2 cellular contexts compared by ENCODE assay signal in the genomic region with DNA sequence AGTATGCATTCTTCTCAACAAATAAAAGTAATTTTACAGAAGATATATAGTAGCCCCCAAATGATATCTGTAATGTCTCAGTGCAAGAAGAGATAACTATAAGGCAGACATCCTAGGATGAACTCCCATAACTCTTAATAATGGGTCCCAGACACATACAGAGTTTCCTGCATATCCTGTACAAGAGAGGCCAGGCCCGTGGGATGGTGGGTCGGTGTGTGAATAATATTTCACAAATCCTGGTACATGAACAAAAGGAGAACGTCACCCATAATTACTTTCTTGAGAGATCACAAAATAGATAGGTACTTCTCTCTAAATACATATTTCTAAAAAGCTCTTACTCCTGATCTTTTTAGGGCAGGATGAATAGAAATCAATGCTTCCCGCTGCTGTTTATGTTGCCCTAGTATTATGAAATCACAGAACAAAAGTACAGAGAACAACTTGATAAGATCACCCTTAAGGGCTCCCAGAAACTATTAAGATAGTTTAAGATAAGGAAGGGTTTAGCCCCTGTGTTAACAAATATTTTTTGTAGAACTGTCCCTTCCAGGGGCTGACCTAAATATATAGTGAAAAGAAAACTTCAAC.
TF ChIP-seq lines count a peak whose summit lies in the region.

No MANE protein-coding gene starts in this region.

TF ChIP-seq in neural cell, 6 proteins besides CTCF, POLR2A, EP300 and RAD21:
- TF ChIP-seq SMC3 (conservative IDR thresholded peaks at IDR 0.05; ENCODE audit: poor library complexity) (no peak), TAF1 (IDR thresholded peaks at IDR 0.05; ENCODE audit: low read depth) (no peak), EZH2 (IDR thresholded peaks at IDR 0.05; ENCODE audit: borderline replicate concordance, insufficient read depth, low read length, poor library complexity, severe bottlenecking) (no peak), POLR2AphosphoS5 (IDR thresholded peaks at IDR 0.05) (no peak), MXI1 (conservative IDR thresholded peaks at IDR 0.05; ENCODE audit: poor library complexity, severe bottlenecking) (no peak)
- TF ChIP-seq, protein P1, sequence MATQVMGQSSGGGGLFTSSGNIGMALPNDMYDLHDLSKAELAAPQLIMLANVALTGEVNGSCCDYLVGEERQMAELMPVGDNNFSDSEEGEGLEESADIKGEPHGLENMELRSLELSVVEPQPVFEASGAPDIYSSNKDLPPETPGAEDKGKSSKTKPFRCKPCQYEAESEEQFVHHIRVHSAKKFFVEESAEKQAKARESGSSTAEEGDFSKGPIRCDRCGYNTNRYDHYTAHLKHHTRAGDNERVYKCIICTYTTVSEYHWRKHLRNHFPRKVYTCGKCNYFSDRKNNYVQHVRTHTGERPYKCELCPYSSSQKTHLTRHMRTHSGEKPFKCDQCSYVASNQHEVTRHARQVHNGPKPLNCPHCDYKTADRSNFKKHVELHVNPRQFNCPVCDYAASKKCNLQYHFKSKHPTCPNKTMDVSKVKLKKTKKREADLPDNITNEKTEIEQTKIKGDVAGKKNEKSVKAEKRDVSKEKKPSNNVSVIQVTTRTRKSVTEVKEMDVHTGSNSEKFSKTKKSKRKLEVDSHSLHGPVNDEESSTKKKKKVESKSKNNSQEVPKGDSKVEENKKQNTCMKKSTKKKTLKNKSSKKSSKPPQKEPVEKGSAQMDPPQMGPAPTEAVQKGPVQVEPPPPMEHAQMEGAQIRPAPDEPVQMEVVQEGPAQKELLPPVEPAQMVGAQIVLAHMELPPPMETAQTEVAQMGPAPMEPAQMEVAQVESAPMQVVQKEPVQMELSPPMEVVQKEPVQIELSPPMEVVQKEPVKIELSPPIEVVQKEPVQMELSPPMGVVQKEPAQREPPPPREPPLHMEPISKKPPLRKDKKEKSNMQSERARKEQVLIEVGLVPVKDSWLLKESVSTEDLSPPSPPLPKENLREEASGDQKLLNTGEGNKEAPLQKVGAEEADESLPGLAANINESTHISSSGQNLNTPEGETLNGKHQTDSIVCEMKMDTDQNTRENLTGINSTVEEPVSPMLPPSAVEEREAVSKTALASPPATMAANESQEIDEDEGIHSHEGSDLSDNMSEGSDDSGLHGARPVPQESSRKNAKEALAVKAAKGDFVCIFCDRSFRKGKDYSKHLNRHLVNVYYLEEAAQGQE (IDR thresholded peaks at IDR 0.05; ENCODE audit: borderline replicate concordance) = no peak
TF ChIP-seq in neural cell: peak in this region for 0.

TF ChIP-seq in HEK293T, 16 proteins besides CTCF, POLR2A, EP300 and RAD21:
- TF ChIP-seq SP1 (IDR thresholded peaks at IDR 0.05) = no peak
- no peak for TF ChIP-seq L3MBTL2 (conservative IDR thresholded peaks at IDR 0.05)
- TF ChIP-seq HDGF (IDR thresholded peaks at IDR 0.05; ENCODE audit: borderline replicate concordance) = no peak
- TF ChIP-seq FOXK2 (IDR thresholded peaks at IDR 0.05) = no peak
- no peak for TF ChIP-seq CTBP1 (IDR thresholded peaks at IDR 0.05; ENCODE audit: borderline replicate concordance)
- TF ChIP-seq FOXM1 (IDR thresholded peaks at IDR 0.05; ENCODE audit: borderline replicate concordance) = no peak
- TF ChIP-seq BHLHE40 (IDR thresholded peaks at IDR 0.05; ENCODE audit: borderline replicate concordance) = no peak
- TF ChIP-seq SUZ12 (IDR thresholded peaks at IDR 0.05) = no peak
- TF ChIP-seq ZNF384 (IDR thresholded peaks at IDR 0.05) = no peak
- TF ChIP-seq ARNT (IDR thresholded peaks at IDR 0.05) = no peak
- TF ChIP-seq TARDBP (IDR thresholded peaks at IDR 0.05) = no peak
- no peak for TF ChIP-seq LEF1 (IDR thresholded peaks at IDR 0.05; ENCODE audit: borderline replicate concordance)
- no peak for TF ChIP-seq NFRKB (IDR thresholded peaks at IDR 0.05)
TF ChIP-seq in HEK293T: peak in this region for 0.
